Comparison of ENCODE assay signal across 8 cellular contexts in the genomic region with DNA sequence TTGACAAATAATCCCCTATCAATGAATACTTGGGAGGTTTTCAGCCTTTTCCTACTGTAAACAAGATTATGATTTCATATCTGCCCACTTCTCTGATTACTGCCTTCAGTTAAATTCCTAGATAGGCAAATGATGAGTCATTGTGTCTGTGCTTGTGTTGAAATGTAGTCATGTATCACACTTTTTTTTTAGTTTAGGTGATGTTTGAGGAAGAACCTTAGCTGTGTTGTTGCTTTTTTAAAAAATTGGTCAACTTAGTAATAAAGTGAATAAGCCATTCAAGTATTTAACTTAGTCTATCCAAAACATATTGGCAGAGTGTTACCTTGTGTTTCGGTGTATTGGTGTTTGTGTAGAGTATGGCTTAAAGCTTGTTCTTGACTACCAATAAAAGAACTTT.
A peak's percentile ranks its signal among the peaks of the same experiment; 100 is the strongest.
DNase-seq lines count a peak whose midpoint lies in the region; ATAC-seq and TF ChIP-seq lines count a peak whose summit lies in the region.

No MANE protein-coding gene starts in this region.

- ATAC-seq in GM19397 (IDR thresholded peaks at IDR 0.05; ENCODE audit: unreplicated experiment) (no peak), HG02884 (IDR thresholded peaks at IDR 0.05; ENCODE audit: unreplicated experiment) (no peak), HG03521 (IDR thresholded peaks at IDR 0.05; ENCODE audit: unreplicated experiment) (no peak)

- DNase-seq in EH (ENCODE audit: low read depth) (peak; percentile 76), NB4 (ENCODE audit: low read depth) (peak; percentile 51), choroid plexus epithelial cell (ENCODE audit: low read depth) (peak; percentile 86), non-pigmented ciliary epithelial cell (ENCODE audit: low read depth) (peak; percentile 60)
- DNase-seq in stimulated activated CD4-positive, alpha-beta T cell treated with anti-CD3 and anti-CD28 coated beads, Interleukin-2, amount 100 ng/mL, for 48 hours = no peak

- no peak for TF ChIP-seq POLR2A in NB4 (IDR thresholded peaks at IDR 0.05; ENCODE audit: extremely low read depth, insufficient read length)

- H3K4me3 ChIP-seq in NB4 (ENCODE audit: low read depth, low read length) (no peak overlapping the region), choroid plexus epithelial cell (ENCODE audit: low read depth, low read length) (no peak overlapping the region)

- no peak for TF ChIP-seq CTCF in NB4 (IDR thresholded peaks at IDR 0.05; ENCODE audit: low read depth, low read length)
- TF ChIP-seq CTCF in choroid plexus epithelial cell (conservative IDR thresholded peaks at IDR 0.05; ENCODE audit: low read depth, low read length) = no peak

Comparison
In these comparisons a context has a peak if more than half of its experiments do, and no peak if none do; other contexts are left out.
1. DNase-seq: peak in EH (single experiment), NB4 (single experiment), choroid plexus epithelial cell (single experiment) and non-pigmented ciliary epithelial cell (single experiment); none in stimulated activated CD4-positive, alpha-beta T cell treated with anti-CD3 and anti-CD28 coated beads, Interleukin-2, amount 100 ng/mL, for 48 hours (0 of 2).